In genomic region chr10:85978566-85979358, GRCh38 we compare ENCODE assay signal across 21 cellular contexts.
"Had no signal": no experiment of that assay in that cellular context is flagged by ENCODE, and none has a peak within 500 bp of the region (broad histone marks: within the 10 kb centered on the region; RNA-seq: fewer than 3 reads in every experiment).

No MANE protein-coding gene starts in this region.

- H3K27ac Mint-ChIP-seq: activated B cell treated with CpG ODN at 0.5 μM for 24 hours; activated CD8-positive, alpha-beta T cell treated with anti-CD3 and anti-CD28 coated beads, Interleukin-2, amount 10 ng/mL, durations not matched to agents 7 days and 5 days; nephron; stimulated activated memory B cell treated with anti-CD40 and anti-IgM and Interleukin-4, amounts not matched to agents 10 μg/mL and 1 μg/mL and 100 μg/mL, for 72 hours; T-helper 2 cell treated with Interferon-gamma antibody and Interleukin-4, amounts not matched to agents 5 μg/mL and 100 μg/mL, for 36 hours had no signal

- H3K4me1 ChIP-seq: esophagus squamous epithelium, spleen, upper lobe of right lung had no signal

- H3K4me3 Mint-ChIP-seq: activated B cell treated with CpG ODN at 0.5 μM for 24 hours; activated CD8-positive, alpha-beta T cell treated with anti-CD3 and anti-CD28 coated beads, Interleukin-2, amount 10 ng/mL, durations not matched to agents 7 days and 5 days; nephron; stimulated activated memory B cell treated with anti-CD40 and anti-IgM and Interleukin-4, amounts not matched to agents 10 μg/mL and 1 μg/mL and 100 μg/mL, for 72 hours; T-helper 2 cell treated with Interferon-gamma antibody and Interleukin-4, amounts not matched to agents 5 μg/mL and 100 μg/mL, for 36 hours had no signal

- ATAC-seq: activated CD8-positive, alpha-beta T cell treated with anti-CD3 and anti-CD28 coated beads, Interleukin-2, amount 10 ng/mL, durations not matched to agents 7 days and 5 days; stimulated activated memory B cell treated with anti-CD40 and anti-IgM and Interleukin-4, amounts not matched to agents 10 μg/mL and 1 μg/mL and 100 μg/mL, for 72 hours; upper lobe of right lung had no signal

- H3K9me3 Mint-ChIP-seq: activated B cell treated with CpG ODN at 0.5 μM for 24 hours; nephron; stimulated activated memory B cell treated with anti-CD40 and anti-IgM and Interleukin-4, amounts not matched to agents 10 μg/mL and 1 μg/mL and 100 μg/mL, for 72 hours; T-helper 2 cell treated with Interferon-gamma antibody and Interleukin-4, amounts not matched to agents 5 μg/mL and 100 μg/mL, for 36 hours had no signal

- H3K36me3 Mint-ChIP-seq: stimulated activated memory B cell treated with anti-CD40 and anti-IgM and Interleukin-4, amounts not matched to agents 10 μg/mL and 1 μg/mL and 100 μg/mL, for 72 hours had no signal

- H3K4me3 ChIP-seq: coronary artery, esophagus squamous epithelium, spleen, testis, upper lobe of right lung had no signal

- H3K36me3 ChIP-seq: brain microvascular endothelial cell, esophagus squamous epithelium, spleen, upper lobe of right lung had no signal

- DNase-seq: activated B cell treated with CpG ODN at 0.5 μM for 24 hours; activated CD4-positive, alpha-beta T cell treated with anti-CD3 and anti-CD28 coated beads for 4 hours; activated CD8-positive, alpha-beta T cell treated with anti-CD3 and anti-CD28 coated beads, Interleukin-2, amount 10 ng/mL, durations not matched to agents 7 days and 5 days; activated effector memory CD4-positive, alpha-beta T cell treated with anti-CD3 and anti-CD28 coated beads, Interleukin-2, amount 50 U/mL, for 16 hours; activated naive CD4-positive, alpha-beta T cell treated with anti-CD3 and anti-CD28 coated beads, Interleukin-2, amount 50 U/mL, for 16 hours; activated T-cell treated with anti-CD3 and anti-CD28 coated beads, Interleukin-2, amount 50 U/mL, for 48 hours; aorta; brain microvascular endothelial cell; esophagus squamous epithelium; midbrain; posterior cingulate gyrus; spleen; stimulated activated CD4-positive, alpha-beta T cell treated with anti-CD3 and anti-CD28 coated beads, Interleukin-4, amount 100 ng/mL, for 4 hours; testis; upper lobe of right lung had no signal

- H3K4me1 Mint-ChIP-seq: activated B cell treated with CpG ODN at 0.5 μM for 24 hours; nephron; stimulated activated memory B cell treated with anti-CD40 and anti-IgM and Interleukin-4, amounts not matched to agents 10 μg/mL and 1 μg/mL and 100 μg/mL, for 72 hours had no signal

- H3K27me3 Mint-ChIP-seq: stimulated activated memory B cell treated with anti-CD40 and anti-IgM and Interleukin-4, amounts not matched to agents 10 μg/mL and 1 μg/mL and 100 μg/mL, for 72 hours had no signal

- FAIRE-seq: endometrium, islet of Langerhans had no signal

- H3K27ac ChIP-seq: brain microvascular endothelial cell, coronary artery, esophagus squamous epithelium, spleen, testis, upper lobe of right lung had no signal

- H3K9me3 ChIP-seq: esophagus squamous epithelium, spleen, testis, upper lobe of right lung had no signal

- H3K27me3 ChIP-seq: brain microvascular endothelial cell, esophagus squamous epithelium, testis, upper lobe of right lung had no signal
